ENCODE assay signal across 8 cellular contexts in genomic region chr17:47530557-47531227, GRCh38. TPM values are rescaled to one million over a fixed set of nuclear protein-coding genes. Genes with fewer than 3 reads are reported as not detected.
A peak's percentile ranks its signal among the peaks of the same experiment; 100 is the strongest.
DNase-seq lines count a peak whose midpoint lies in the region; ATAC-seq, FAIRE-seq and TF ChIP-seq lines count a peak whose summit lies in the region.
"Not testable (repeated sequence)": the region's sequence is repeated elsewhere in the genome, so short reads cannot be mapped to it uniquely, and the experiment has no call there.

TSS of gene NPEPPS (plus strand) at chr17:47531108. CDS start at chr17:47531301, 193 bp downstream.

- 9 to 30% (median 10%) methylated on average over 11 to 55 of the region's 59 CpGs for WGBS in small intestine, 3 donors

- H3K36me3 ChIP-seq in small intestine (ENCODE audit: control insufficient read depth in 2 of 2, insufficient read depth in 2 of 2, low read length in 2 of 2) = not testable (repeated sequence)

- H3K27ac ChIP-seq in small intestine (ENCODE audit: low read depth in 1 of 2, low read length in 1 of 2) = peak within 1 kb of the TSS; percentile 68 to 89

- H3K27ac Mint-ChIP-seq in immature natural killer cell = peak within 1 kb of the TSS; percentile 73 to 97 (median 88)

- H3K4me1 Mint-ChIP-seq in immature natural killer cell = peaks cover 19% of the 10 kb centered on the region in 2 donors

- peak; percentile 66 for ATAC-seq in HG03196 (IDR thresholded peaks at IDR 0.05; ENCODE audit: unreplicated experiment)

- H3K4me1 ChIP-seq in small intestine (ENCODE audit: control insufficient read depth in 2 of 2, insufficient read depth in 1 of 2, low read depth in 1 of 2, low read length in 1 of 2) = not testable (repeated sequence)

- H3K4me3 Mint-ChIP-seq in immature natural killer cell = peak within 1 kb of the TSS; percentile 89 to 95 (median 93)

- H3K27me3 Mint-ChIP-seq in immature natural killer cell (ENCODE audit: low read depth in 3 of 3) = not testable (repeated sequence)

- peak within 1 kb of the TSS; percentile 74 to 78 for H3K4me3 ChIP-seq in small intestine (ENCODE audit: low read depth in 1 of 2, low read length in 2 of 2)

- peak; percentile 42 for TF ChIP-seq POLR2A in GM18951 (IDR thresholded peaks at IDR 0.05; ENCODE audit: extremely low read depth, insufficient read depth, insufficient read length)

- in situ Hi-C loops in ACHN (cut with HindIII; ENCODE audit: low pct_ligation_motif_present, low pct_unique_long_range_greater_than_20kb, low sequenced_read_pairs); GM18951 (cut with MboI; ENCODE audit: low sequenced_read_pairs, unreplicated experiment): not testable (repeated sequence)

- H3K27me3 ChIP-seq in small intestine (ENCODE audit: control insufficient read depth in 2 of 2, insufficient read depth in 2 of 2, low read length in 2 of 2) = not testable (repeated sequence)

- not testable (repeated sequence) for H3K9me3 ChIP-seq in small intestine (ENCODE audit: control insufficient read depth, low read depth)

- not testable (repeated sequence) for H3K36me3 Mint-ChIP-seq in immature natural killer cell

- DNase-seq in ACHN (peak; percentile 86), NCI-H446 (lab: John Stamatoyannopoulos, UW) (peak; percentile 34 to 81), immature natural killer cell (peak; percentile 83 to 89 (median 87)), small intestine (peak; percentile 82)
- DNase-seq in activated CD4-positive, CD25-positive, alpha-beta regulatory T cell treated with anti-CD3 and anti-CD28 coated beads, Interleukin-2, amount 50 U/mL, for 72 hours = peak; percentile 82
- peak; percentile 84 for DNase-seq in central memory CD4-positive, alpha-beta T cell

- H3K9me3 Mint-ChIP-seq in immature natural killer cell = not testable (repeated sequence)

- not testable (repeated sequence) for FAIRE-seq in small intestine (lab: Jason Lieb, UNC)

RNA-seq across cellular contexts. Expression of gene NPEPPS, which starts in this region (rescaled TPM):
- polyA plus RNA-seq in immature natural killer cell (10 to 100 TPM; 23.9 to 51.0 (median 33.7) TPM), small intestine (10 to 100 TPM; 30.8 to 43.2 (median 32.1) TPM)

Comparison
In these comparisons a context has a peak if more than half of its experiments do, and no peak if none do; other contexts are left out.
1. Peak in every context shown above with its lines: DNase-seq, ATAC-seq, H3K4me3 ChIP-seq and H3K27ac ChIP-seq.